2 cellular contexts compared by ENCODE assay signal in the genomic region with DNA sequence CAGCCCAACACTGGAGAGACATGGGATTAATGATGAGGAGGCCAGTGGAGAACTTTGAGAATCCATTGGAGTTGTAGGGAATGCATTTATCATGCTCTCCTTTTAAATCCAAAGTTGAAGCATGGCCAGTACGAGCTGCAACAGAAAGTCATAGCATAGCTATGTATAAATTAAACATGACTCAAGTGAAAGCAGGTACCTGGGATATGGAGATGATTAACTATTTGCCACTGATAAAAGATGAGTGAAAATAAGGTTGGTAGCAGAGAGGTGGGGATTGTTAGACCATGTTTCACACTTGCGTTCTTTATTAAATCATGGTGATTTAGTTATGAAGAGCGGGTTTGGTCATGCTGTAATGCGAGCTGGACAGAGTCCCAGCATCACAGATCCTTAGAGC.
A peak's percentile ranks its signal among the peaks of the same experiment; 100 is the strongest.
TF ChIP-seq lines count a peak whose summit lies in the region.

No MANE protein-coding gene starts in this region.

TF ChIP-seq in A549, 52 proteins besides CTCF, POLR2A, EP300 and RAD21:
- TF ChIP-seq NR3C1 (IDR thresholded peaks at IDR 0.05) = no peak
- TF ChIP-seq MAX (IDR thresholded peaks at IDR 0.05) = peak; percentile 47; the same call in 1 of the 2 replicates
- TF ChIP-seq HOXA7 (CRISPR knock-in tag; IDR thresholded peaks at IDR 0.05) = no peak
- TF ChIP-seq RCOR1 (IDR thresholded peaks at IDR 0.05; ENCODE audit: low read depth, low read length) = no peak
- no peak for TF ChIP-seq FOXS1 (CRISPR knock-in tag; IDR thresholded peaks at IDR 0.05)
- TF ChIP-seq HOXB5 (CRISPR knock-in tag; IDR thresholded peaks at IDR 0.05) = no peak
- no peak for TF ChIP-seq FOSL2 (IDR thresholded peaks at IDR 0.05)
- TF ChIP-seq FOSL2 (CRISPR knock-in tag; IDR thresholded peaks at IDR 0.05) = peak; percentile 54
- no peak for TF ChIP-seq NFE2L2 (conservative IDR thresholded peaks at IDR 0.05; ENCODE audit: low read length)
- TF ChIP-seq ELK1 (IDR thresholded peaks at IDR 0.05; ENCODE audit: low read depth, low read length) = no peak
- TF ChIP-seq HDAC2 (IDR thresholded peaks at IDR 0.05) = no peak
- TF ChIP-seq GATA3 (IDR thresholded peaks at IDR 0.05; ENCODE audit: borderline replicate concordance) = peak; percentile 36; the same call in 1 of the 2 replicates
- TF ChIP-seq SMC3 (IDR thresholded peaks at IDR 0.05) = no peak
- TF ChIP-seq MAZ (IDR thresholded peaks at IDR 0.05; ENCODE audit: borderline replicate concordance, low read depth, low read length) = no peak
- TF ChIP-seq ZNF302 (CRISPR knock-in tag; IDR thresholded peaks at IDR 0.05) = no peak
- TF ChIP-seq TP53 (CRISPR knock-in tag; IDR thresholded peaks at IDR 0.05) = no peak
- TF ChIP-seq POLR2AphosphoS2 (conservative IDR thresholded peaks at IDR 0.05; ENCODE audit: low read length) = no peak
- no peak for TF ChIP-seq HOXB13 (CRISPR knock-in tag; IDR thresholded peaks at IDR 0.05; ENCODE audit: low read depth)
- no peak for TF ChIP-seq HMGXB4 (CRISPR knock-in tag; IDR thresholded peaks at IDR 0.05; ENCODE audit: borderline replicate concordance)
- TF ChIP-seq CHD4 (IDR thresholded peaks at IDR 0.05; ENCODE audit: borderline replicate concordance) = no peak
- no peak for TF ChIP-seq HEYL (CRISPR knock-in tag; IDR thresholded peaks at IDR 0.05)
- TF ChIP-seq CBX2 (IDR thresholded peaks at IDR 0.05; ENCODE audit: borderline replicate concordance, low read depth) = no peak

TF ChIP-seq in IMR-90, 13 proteins besides CTCF, POLR2A, EP300 and RAD21:
- TF ChIP-seq CEBPB (IDR thresholded peaks at IDR 0.05; ENCODE audit: low read depth, low read length) (no peak), FOS (IDR thresholded peaks at IDR 0.05; ENCODE audit: low read depth, low read length) (no peak), CHD1 (IDR thresholded peaks at IDR 0.05; ENCODE audit: low read depth, low read length) (no peak), RCOR1 (IDR thresholded peaks at IDR 0.05; ENCODE audit: insufficient replicate concordance, low read length) (no peak)
